ENCODE assay signal across 15 cellular contexts in genomic region chr2:217108086-217108485, GRCh38.
"Had no signal": no experiment of that assay in that cellular context is flagged by ENCODE, and none has a peak within 500 bp of the region (broad histone marks: within the 10 kb centered on the region; RNA-seq: fewer than 3 reads in every experiment).

No MANE protein-coding gene starts in this region.

- H3K4me1 Mint-ChIP-seq: activated T-helper 17 cell treated with anti-CD3 and anti-CD28 coated beads, Interleukin-2, amount 50 U/mL, for 72 hours; nephron progenitor cell had no signal

- DNase-seq: activated naive CD4-positive, alpha-beta T cell treated with Interleukin-2 at 50 U/mL for 16 hours; activated naive CD8-positive, alpha-beta T cell treated with anti-CD3 and anti-CD28 coated beads, Interleukin-2, amount 50 U/mL, for 24 hours; aorta; dermis blood vessel endothelial cell; glutamatergic neuron; kidney glomerular epithelial cell; mesenchymal stem cell; nephron progenitor cell; spleen; stimulated activated CD4-positive, alpha-beta T cell treated with anti-CD3 and anti-CD28 coated beads, Interleukin-1b, Interleukin-23, amount 100 ng/mL, for 48 hours; upper lobe of right lung had no signal

- H3K27ac ChIP-seq: prostate gland, spleen, thoracic aorta, upper lobe of right lung had no signal

- H3K27me3 ChIP-seq: spleen, upper lobe of right lung had no signal

- H3K36me3 ChIP-seq: prostate gland, spleen, thoracic aorta, upper lobe of right lung had no signal

- H3K4me3 Mint-ChIP-seq: activated naive CD8-positive, alpha-beta T cell treated with anti-CD3 and anti-CD28 coated beads, Interleukin-2, amount 50 U/mL, for 24 hours; activated T-helper 17 cell treated with anti-CD3 and anti-CD28 coated beads, Interleukin-2, amount 50 U/mL, for 72 hours; nephron progenitor cell had no signal

- H3K9me3 Mint-ChIP-seq: activated naive CD8-positive, alpha-beta T cell treated with anti-CD3 and anti-CD28 coated beads, Interleukin-2, amount 50 U/mL, for 24 hours; activated T-helper 17 cell treated with anti-CD3 and anti-CD28 coated beads, Interleukin-2, amount 50 U/mL, for 72 hours; nephron progenitor cell had no signal

- H3K27ac Mint-ChIP-seq: activated naive CD8-positive, alpha-beta T cell treated with anti-CD3 and anti-CD28 coated beads, Interleukin-2, amount 50 U/mL, for 24 hours; activated T-helper 17 cell treated with anti-CD3 and anti-CD28 coated beads, Interleukin-2, amount 50 U/mL, for 72 hours; nephron progenitor cell had no signal

- H3K4me1 ChIP-seq: prostate gland, spleen, upper lobe of right lung had no signal

- H3K9me3 ChIP-seq: prostate gland, spleen, thoracic aorta, upper lobe of right lung had no signal

- ATAC-seq: activated CD4-positive, CD25-positive, alpha-beta regulatory T cell treated with anti-CD3 and anti-CD28 coated beads, Interleukin-2, amount 50 U/mL, for 24 hours; activated naive CD8-positive, alpha-beta T cell treated with anti-CD3 and anti-CD28 coated beads, Interleukin-2, amount 50 U/mL, for 24 hours; activated T-helper 17 cell treated with anti-CD3 and anti-CD28 coated beads, Interleukin-2, amount 50 U/mL, for 72 hours; upper lobe of right lung had no signal

- H3K4me3 ChIP-seq: prostate gland, spleen, thoracic aorta, upper lobe of right lung had no signal
